In genomic region chr10:75460059-75460458, GRCh38 we compare ENCODE assay signal across 31 cellular contexts. TPM values are rescaled to one million over a fixed set of nuclear protein-coding genes. Genes with fewer than 3 reads are reported as not detected.
"Had no signal": no experiment of that assay in that cellular context is flagged by ENCODE, and none has a peak within 500 bp of the region (broad histone marks: within the 10 kb centered on the region; RNA-seq: fewer than 3 reads in every experiment).

No MANE protein-coding gene starts in this region.

- H3K9ac ChIP-seq: SK-N-SH had no signal

- H3K4me2 ChIP-seq: PC-9, SK-N-SH had no signal

- H3K4me1 ChIP-seq: SJSA1 had no signal

- ATAC-seq: Panc1, Right ventricle myocardium inferior had no signal

- H3K27me3 ChIP-seq: SJSA1 had no signal

- DNase-seq: MM.1S, MV-4-11, NCI-H1092, NCI-H1105, NCI-H1417 treated with DMSO at 0.1 percent for 48 hours, NCI-H1436 treated with DMSO at 0.1 percent for 48 hours, NCI-H1694 treated with DMSO at 0.1 percent for 48 hours, NCI-H187 treated with DMSO at 0.1 percent for 48 hours, NCI-H2029, NCI-H2081, NCI-H226, NCI-H446 treated with DMSO at 0.1 percent for 48 hours, NCI-H510A, NCI-H524, NCI-H526, NCI-H69, NCI-H748 treated with DMSO at 0.1 percent for 48 hours, NCI-H82, PC-9, SHP77 treated with DMSO at 0.1 percent for 48 hours, SK-N-SH, SW 1271, T-helper 1 cell had no signal

- H3K9me3 ChIP-seq: SJSA1, SK-N-SH had no signal

- H2AFZ ChIP-seq: PC-9 had no signal

- H3K27ac ChIP-seq: PC-9, RWPE1, SJSA1 had no signal

- FAIRE-seq: RCC 7860 had no signal

- H3K36me3 ChIP-seq: SJSA1 had no signal

- H3K4me3 ChIP-seq: PC-9, SJSA1 had no signal

RNA-seq across cellular contexts. Expression of gene LRMDA, which starts 28.6 kb away (rescaled TPM):
- total RNA-seq: LHCN-M2, MCF 10A, OCI-LY7, PC-9, SJSA1 had no signal

RNA-seq across cellular contexts. Expression of gene ZNF503, which starts 58.5 kb away (rescaled TPM):
- total RNA-seq: OCI-LY7 had no signal
